ENCODE assay signal across 1 cellular context in the genomic region with DNA sequence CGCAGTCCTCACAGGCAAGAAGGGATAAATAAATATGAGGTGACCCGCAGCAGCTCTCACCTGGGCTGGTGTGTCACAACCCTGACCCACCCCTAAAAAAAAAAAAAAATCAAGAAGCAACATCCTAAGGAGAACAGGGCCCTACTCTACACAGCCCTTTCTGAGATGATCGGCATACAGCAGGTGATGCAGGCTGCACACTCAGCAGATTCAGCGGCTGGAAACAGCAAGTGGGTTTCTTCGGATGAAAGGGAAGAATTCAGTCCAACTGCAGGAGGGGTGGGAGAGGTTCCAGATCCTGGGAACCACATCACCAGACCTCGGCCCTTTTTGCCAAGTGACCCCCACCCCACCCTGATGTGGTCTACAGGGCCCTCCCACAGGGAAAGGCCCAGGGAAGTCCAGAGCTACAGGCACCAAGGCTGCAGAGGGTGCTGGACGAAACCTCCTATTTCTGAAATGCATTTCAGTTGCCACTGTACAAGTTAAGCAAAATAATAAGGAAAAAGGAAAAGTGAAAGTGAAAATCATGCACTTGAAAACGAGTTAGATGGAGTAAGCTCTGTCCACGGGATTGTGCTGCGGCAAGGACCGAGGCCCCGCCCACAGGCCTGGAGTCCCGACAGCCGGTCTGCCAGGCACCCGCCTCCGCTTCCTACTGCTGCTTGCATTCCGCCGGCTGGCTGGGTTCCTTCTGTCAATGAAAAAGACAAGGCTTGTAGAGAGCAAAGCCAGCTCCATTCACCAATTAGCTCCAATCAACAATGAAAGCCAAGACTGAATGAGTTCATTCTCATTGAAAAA.
TF ChIP-seq lines count a peak whose summit lies in the region.

No MANE protein-coding gene starts in this region.

TF ChIP-seq in GM23338, 12 proteins besides CTCF, POLR2A, EP300 and RAD21 (continued from another document):
- TF ChIP-seq ZNF462 (CRISPR knock-in tag; IDR thresholded peaks at IDR 0.05) (no peak), POLR2AphosphoS5 (IDR thresholded peaks at IDR 0.05; ENCODE audit: low read depth) (no peak), ZNF331 (CRISPR knock-in tag; IDR thresholded peaks at IDR 0.05; ENCODE audit: low read depth) (no peak), REST (IDR thresholded peaks at IDR 0.05; ENCODE audit: unreplicated experiment) (no peak), JUNB (IDR thresholded peaks at IDR 0.05; ENCODE audit: unreplicated experiment) (no peak), EZH2phosphoT487 (IDR thresholded peaks at IDR 0.05; ENCODE audit: unreplicated experiment) (no peak), CREB1 (CRISPR knock-in tag; IDR thresholded peaks at IDR 0.05; ENCODE audit: low read depth) (no peak)
- TF ChIP-seq, protein P1, sequence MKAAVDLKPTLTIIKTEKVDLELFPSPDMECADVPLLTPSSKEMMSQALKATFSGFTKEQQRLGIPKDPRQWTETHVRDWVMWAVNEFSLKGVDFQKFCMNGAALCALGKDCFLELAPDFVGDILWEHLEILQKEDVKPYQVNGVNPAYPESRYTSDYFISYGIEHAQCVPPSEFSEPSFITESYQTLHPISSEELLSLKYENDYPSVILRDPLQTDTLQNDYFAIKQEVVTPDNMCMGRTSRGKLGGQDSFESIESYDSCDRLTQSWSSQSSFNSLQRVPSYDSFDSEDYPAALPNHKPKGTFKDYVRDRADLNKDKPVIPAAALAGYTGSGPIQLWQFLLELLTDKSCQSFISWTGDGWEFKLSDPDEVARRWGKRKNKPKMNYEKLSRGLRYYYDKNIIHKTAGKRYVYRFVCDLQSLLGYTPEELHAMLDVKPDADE (IDR thresholded peaks at IDR 0.05), result no peak
